8 cellular contexts compared by ENCODE assay signal in the genomic region with DNA sequence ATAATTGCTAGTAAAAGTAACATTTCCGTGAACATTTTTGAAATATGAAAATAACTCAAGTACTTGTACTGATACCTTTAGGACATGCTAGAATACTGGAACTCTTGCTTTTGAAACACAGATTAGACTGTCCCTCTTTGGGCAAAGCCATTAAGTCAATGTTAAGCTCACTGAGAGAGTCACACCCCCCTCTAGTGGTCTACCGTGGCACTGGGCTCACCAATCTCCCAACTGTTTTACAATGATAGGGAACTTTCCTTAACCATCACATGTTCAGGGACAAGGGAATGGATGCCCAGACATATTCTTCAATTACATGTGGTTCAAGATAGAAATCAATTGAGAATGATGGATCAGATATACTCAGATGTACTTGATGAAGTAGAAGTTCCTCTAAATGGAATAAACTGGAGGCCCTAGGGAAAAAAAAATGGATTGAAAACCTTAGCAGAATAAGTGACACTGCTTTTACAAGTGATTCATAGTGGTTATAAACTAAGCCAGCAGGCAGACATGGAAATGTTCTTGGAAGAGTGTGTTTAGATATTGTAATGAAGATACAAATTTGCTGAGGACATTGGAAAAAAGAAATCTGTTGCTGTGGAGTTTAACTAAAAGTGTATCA. TPM values are rescaled to one million over a fixed set of nuclear protein-coding genes. Genes with fewer than 3 reads are reported as not detected.
DNase-seq lines count a peak whose midpoint lies in the region; ATAC-seq, FAIRE-seq and TF ChIP-seq lines count a peak whose summit lies in the region.

No MANE protein-coding gene starts in this region.

- CTCF ChIA-PET in activated CD4-positive, alpha-beta T cell treated with anti-CD3 and anti-CD28 coated beads for 36 hours (lab: Charles Lee) = interaction anchor here (0.6 to 6.3 kb wide), 23 partner anchors 7 to 859 kb away, joined by 3 to 55 read pairs (median 4); no protein-coding TSS in a partner anchor
- CTCF ChIA-PET in HepG2 (lab: Yijun Ruan, JAX; ENCODE audit: low intra/inter-chr PET ratio, low total read pairs) = interaction anchor here (0.8 to 4.8 kb wide), 6 partner anchors 91 to 186 kb away, joined by 3 to 44 read pairs (median 4); no protein-coding TSS in a partner anchor

- TF ChIP-seq CTCF in chondrocyte (IDR thresholded peaks at IDR 0.05) = peak; percentile 94
- peak; percentile 92 for TF ChIP-seq CTCF in HepG2 (CRISPR knock-in tag; IDR thresholded peaks at IDR 0.05)

- H3K4me1 ChIP-seq in HepG2 (ENCODE audit: insufficient read depth, low read length) = no peaks in the 10 kb centered on the region

- WGBS in HepG2 (ENCODE audit: low lambda C conversion rate) = 1% methylated on average over 2 of the region's 2 CpGs

- in situ Hi-C loops in HepG2 (cut with HindIII; ENCODE audit: extremely low pct_ligation_motif_present, low pct_unique_long_range_greater_than_20kb) = loop anchor here (5.0 to 10.0 kb wide), 2 partner anchors 92 to 130 kb away; partner anchors contain the start of gene DPPA3

- intact Hi-C loops in activated CD4-positive, alpha-beta T cell treated with anti-CD3 and anti-CD28 coated beads for 36 hours (cut with DNase I, micrococcal nuclease) = loop anchor here (1.0 to 10.0 kb wide), 4 partner anchors 130 to 588 kb away; no protein-coding TSS in a partner anchor
- intact Hi-C loops in HepG2 (cut with micrococcal nuclease; ENCODE audit: unreplicated experiment) = loop anchor here (1.0 kb wide), 2 partner anchors 91 to 130 kb away; no protein-coding TSS in a partner anchor

- H3K9me3 Mint-ChIP-seq in activated CD4-positive, alpha-beta T cell treated with anti-CD3 and anti-CD28 coated beads for 36 hours (ENCODE audit: low read depth) = no peaks in the 10 kb centered on the region
- H3K9me3 Mint-ChIP-seq in chondrocyte (ENCODE audit: low read depth) = no peaks in the 10 kb centered on the region

- no peak overlapping the region for H3K4me3 Mint-ChIP-seq in activated CD4-positive, alpha-beta T cell treated with anti-CD3 and anti-CD28 coated beads for 36 hours
- H3K4me3 Mint-ChIP-seq in chondrocyte (ENCODE audit: unreplicated experiment) = no peak overlapping the region

- no peak overlapping the region for H2AFZ ChIP-seq in HepG2 (ENCODE audit: low read length)

- no peaks in the 10 kb centered on the region for H3K36me3 Mint-ChIP-seq in activated CD4-positive, alpha-beta T cell treated with anti-CD3 and anti-CD28 coated beads for 36 hours (ENCODE audit: low read depth)
- no peaks in the 10 kb centered on the region for H3K36me3 Mint-ChIP-seq in chondrocyte (ENCODE audit: low read depth)

- peak; percentile 82 for TF ChIP-seq RAD21 in HepG2 (CRISPR knock-in tag; IDR thresholded peaks at IDR 0.05)

- TF ChIP-seq POLR2A in HepG2 (IDR thresholded peaks at IDR 0.05; ENCODE audit: insufficient read depth in 1 of 2, low read depth in 2 of 2, low read length in 2 of 2) = no peak

- H3K27me3 Mint-ChIP-seq in activated CD4-positive, alpha-beta T cell treated with anti-CD3 and anti-CD28 coated beads for 36 hours = peaks cover 2% of the 10 kb centered on the region
- H3K27me3 Mint-ChIP-seq in chondrocyte (ENCODE audit: low read depth) = peaks cover 1% of the 10 kb centered on the region

- no peak overlapping the region for H3K4me2 ChIP-seq in HepG2 (ENCODE audit: low read depth, low read length)

- peak; percentile 1 for DNase-seq in NK-92 treated with Interleukin-12 subunit alpha and Interleukin-12 subunit beta, amount 100 ng/mL, for 24 hours (lab: John Stamatoyannopoulos, UW)
- DNase-seq in NK-92 (lab: John Stamatoyannopoulos, UW; ENCODE audit: unreplicated experiment) = no peak
- peak; percentile 96 for DNase-seq in NCI-H2171 treated with DMSO at 0.1 percent for 48 hours (lab: John Stamatoyannopoulos, UW)
- peak; percentile 81 for DNase-seq in activated CD4-positive, alpha-beta T cell treated with anti-CD3 and anti-CD28 coated beads for 36 hours
- DNase-seq in chondrocyte (ENCODE audit: low spot score) = no peak
- DNase-seq in HepG2 (ENCODE audit: low spot score) = peak; percentile 64
- peak; percentile 57 to 58 for DNase-seq in stimulated activated CD4-positive, alpha-beta T cell treated with anti-CD3 and anti-CD28 coated beads, Interleukin-4, amount 100 ng/mL, for 48 hours (ENCODE audit: low read depth in 2 of 2)

- no peak overlapping the region for H3K9ac ChIP-seq in HepG2 (ENCODE audit: insufficient read depth, low read depth, low read length)

- BruUV-seq in HepG2 (replicated peaks; lab: Mats Ljungman, UMichigan) = no TSS peak

- no peaks in the 10 kb centered on the region for H3K79me2 ChIP-seq in HepG2 (ENCODE audit: insufficient read depth, low read length)

- H3K27ac ChIP-seq in HepG2 (ENCODE audit: extremely low read length, insufficient read depth, low read length) = no peak overlapping the region

- no peak overlapping the region for H3K4me3 ChIP-seq in HepG2 (replicated peaks in 1 of 3; ENCODE audit: insufficient read depth in 1 of 3, low read depth in 2 of 3, low read length in 3 of 3)

- no peaks in the 10 kb centered on the region for H3K4me1 Mint-ChIP-seq in activated CD4-positive, alpha-beta T cell treated with anti-CD3 and anti-CD28 coated beads for 36 hours
- H3K4me1 Mint-ChIP-seq in chondrocyte (ENCODE audit: low read depth) = peaks cover 9% of the 10 kb centered on the region

- H3K9me3 ChIP-seq in HepG2 (ENCODE audit: low read length) = no peaks in the 10 kb centered on the region

- ATAC-seq in activated CD4-positive, alpha-beta T cell treated with anti-CD3 and anti-CD28 coated beads for 36 hours = peak; percentile 66
- peak; percentile 87 for ATAC-seq in HepG2
- ATAC-seq in HG03280 (IDR thresholded peaks at IDR 0.05; ENCODE audit: unreplicated experiment) = no peak

- no peak for TF ChIP-seq EP300 in HepG2 (IDR thresholded peaks at IDR 0.05; ENCODE audit: low read depth in 2 of 2, low read length in 2 of 2)
- no peak for TF ChIP-seq EP300 in HepG2 (CRISPR knock-in tag; IDR thresholded peaks at IDR 0.05; ENCODE audit: borderline replicate concordance)

- no peaks in the 10 kb centered on the region for H3K36me3 ChIP-seq in HepG2 (replicated peaks in 1 of 2; ENCODE audit: control insufficient read depth in 1 of 2, insufficient read depth in 2 of 2, low read length in 2 of 2)

- H3K27ac Mint-ChIP-seq in activated CD4-positive, alpha-beta T cell treated with anti-CD3 and anti-CD28 coated beads for 36 hours = no peak overlapping the region
- H3K27ac Mint-ChIP-seq in chondrocyte (ENCODE audit: unreplicated experiment) = no peak overlapping the region

- POLR2A ChIA-PET in activated CD4-positive, alpha-beta T cell treated with anti-CD3 and anti-CD28 coated beads for 36 hours (lab: Charles Lee) = no interaction called here
- POLR2A ChIA-PET in HepG2 (lab: Yijun Ruan, JAX) = no interaction called here

- H3K27me3 ChIP-seq in HepG2 (ENCODE audit: control insufficient read depth in 1 of 2, insufficient read depth in 2 of 2, low read length in 2 of 2) = no peaks in the 10 kb centered on the region

- peak; percentile 80 for FAIRE-seq in HepG2 (lab: Jason Lieb, UNC)

- no peaks in the 10 kb centered on the region for H4K20me1 ChIP-seq in HepG2 (ENCODE audit: insufficient read depth, low read length)

RNA-seq across cellular contexts. Expression of gene NANOG, which starts 17.8 kb away (rescaled TPM):
- not detected for total RNA-seq in activated CD4-positive, alpha-beta T cell treated with anti-CD3 and anti-CD28 coated beads for 36 hours
- total RNA-seq in chondrocyte (not detected in 3 replicates), HepG2 (2016; rRNA removed; fragmentation: Illumina TruSeq; extraction: Trizol) (0.24 TPM in 1 of 2 replicates, not detected in the other)
- total RNA-seq in HepG2 (2016; cell fraction: cytosol; rRNA removed; fragmentation: Illumina TruSeq; extraction: Trizol; ENCODE audit: low read depth) = not detected in 2 replicates
- 0.26 TPM in 1 of 2 replicates, not detected in the other for total RNA-seq in HepG2 (2016; cell fraction: insoluble cytoplasmic fraction; rRNA removed; fragmentation: Illumina TruSeq; extraction: Trizol)
- total RNA-seq in HepG2 (2016; cell fraction: membrane; rRNA removed; fragmentation: Illumina TruSeq; extraction: Trizol) = 0.03 TPM in 1 of 2 replicates, not detected in the other
- not detected in 2 replicates for total RNA-seq in HepG2 (2016; cell fraction: nucleus; rRNA removed; fragmentation: Illumina TruSeq; extraction: Trizol)
- polyA plus RNA-seq in HepG2 (2011; rRNA removed) = 0.04 and 0.30 TPM in 2 replicates
- 0.05 and 0.15 TPM in 2 replicates for polyA plus RNA-seq in HepG2 (2011; cell fraction: cytosol; rRNA removed)
- polyA plus RNA-seq in HepG2 (2011; cell fraction: nucleus; rRNA removed) = 0.13 and 0.14 TPM in 2 replicates
- polyA plus RNA-seq in HepG2 (2012) = 0.28 TPM in 1 of 2 replicates, not detected in the other
- not detected in 2 replicates for polyA plus RNA-seq in HepG2 (2016; cell fraction: cytosol; fragmentation: Illumina TruSeq; extraction: Trizol; ENCODE audit: low read depth)
- polyA plus RNA-seq in HepG2 (2016; cell fraction: insoluble cytoplasmic fraction; fragmentation: Illumina TruSeq; extraction: Trizol; ENCODE audit: low read depth) = not detected in 2 replicates
- not detected in 2 replicates for polyA plus RNA-seq in HepG2 (2016; cell fraction: membrane; fragmentation: Illumina TruSeq; extraction: Trizol; ENCODE audit: low read depth)
- not detected in 2 replicates for polyA plus RNA-seq in HepG2 (2016; cell fraction: nucleus; fragmentation: Illumina TruSeq; extraction: Trizol; ENCODE audit: insufficient read depth, low read depth)
- 0.10 TPM in 1 of 2 replicates, not detected in the other for polyA minus RNA-seq in HepG2 (2011; rRNA and poly(A)+ RNA removed; ENCODE audit: low replicate concordance)
- not detected in 2 replicates for polyA minus RNA-seq in HepG2 (2011; cell fraction: cytosol; rRNA and poly(A)+ RNA removed)
- polyA minus RNA-seq in HepG2 (2011; cell fraction: nucleus; rRNA and poly(A)+ RNA removed) = 0.75 and 1.2 TPM in 2 replicates

RNA-seq across cellular contexts. Expression of gene NANOGNB, which starts 42.0 kb away (rescaled TPM):
- total RNA-seq in activated CD4-positive, alpha-beta T cell treated with anti-CD3 and anti-CD28 coated beads for 36 hours = not detected
- total RNA-seq in chondrocyte (not detected in 3 replicates), HepG2 (2016; rRNA removed; fragmentation: Illumina TruSeq; extraction: Trizol) (not detected in 2 replicates)
- not detected in 2 replicates for total RNA-seq in HepG2 (2016; cell fraction: cytosol; rRNA removed; fragmentation: Illumina TruSeq; extraction: Trizol; ENCODE audit: low read depth)
- not detected in 2 replicates for total RNA-seq in HepG2 (2016; cell fraction: insoluble cytoplasmic fraction; rRNA removed; fragmentation: Illumina TruSeq; extraction: Trizol)
- total RNA-seq in HepG2 (2016; cell fraction: membrane; rRNA removed; fragmentation: Illumina TruSeq; extraction: Trizol) = not detected in 2 replicates
- not detected in 2 replicates for total RNA-seq in HepG2 (2016; cell fraction: nucleus; rRNA removed; fragmentation: Illumina TruSeq; extraction: Trizol)
- not detected in 2 replicates for polyA plus RNA-seq in HepG2 (2011; rRNA removed)
- polyA plus RNA-seq in HepG2 (2011; cell fraction: cytosol; rRNA removed) = not detected in 2 replicates
- polyA plus RNA-seq in HepG2 (2011; cell fraction: nucleus; rRNA removed) = not detected in 2 replicates
- not detected in 2 replicates for polyA plus RNA-seq in HepG2 (2012)
- polyA plus RNA-seq in HepG2 (2016; cell fraction: cytosol; fragmentation: Illumina TruSeq; extraction: Trizol; ENCODE audit: low read depth) = not detected in 2 replicates
- not detected in 2 replicates for polyA plus RNA-seq in HepG2 (2016; cell fraction: insoluble cytoplasmic fraction; fragmentation: Illumina TruSeq; extraction: Trizol; ENCODE audit: low read depth)
- polyA plus RNA-seq in HepG2 (2016; cell fraction: membrane; fragmentation: Illumina TruSeq; extraction: Trizol; ENCODE audit: low read depth) = not detected in 2 replicates
- polyA plus RNA-seq in HepG2 (2016; cell fraction: nucleus; fragmentation: Illumina TruSeq; extraction: Trizol; ENCODE audit: insufficient read depth, low read depth) = not detected in 2 replicates
- not detected in 2 replicates for polyA minus RNA-seq in HepG2 (2011; rRNA and poly(A)+ RNA removed; ENCODE audit: low replicate concordance)
- not detected in 2 replicates for polyA minus RNA-seq in HepG2 (2011; cell fraction: cytosol; rRNA and poly(A)+ RNA removed)
- polyA minus RNA-seq in HepG2 (2011; cell fraction: nucleus; rRNA and poly(A)+ RNA removed) = not detected in 2 replicates

RNA-seq across cellular contexts. Expression of gene CLEC4C, which starts 59.8 kb away (rescaled TPM):
- total RNA-seq in activated CD4-positive, alpha-beta T cell treated with anti-CD3 and anti-CD28 coated beads for 36 hours = not detected
- total RNA-seq in chondrocyte = not detected in 3 replicates
- not detected in 2 replicates for total RNA-seq in HepG2 (2016; rRNA removed; fragmentation: Illumina TruSeq; extraction: Trizol)
- total RNA-seq in HepG2 (2016; cell fraction: cytosol; rRNA removed; fragmentation: Illumina TruSeq; extraction: Trizol; ENCODE audit: low read depth) = not detected in 2 replicates
- total RNA-seq in HepG2 (2016; cell fraction: insoluble cytoplasmic fraction; rRNA removed; fragmentation: Illumina TruSeq; extraction: Trizol) = not detected in 2 replicates
- total RNA-seq in HepG2 (2016; cell fraction: membrane; rRNA removed; fragmentation: Illumina TruSeq; extraction: Trizol) = not detected in 2 replicates
- total RNA-seq in HepG2 (2016; cell fraction: nucleus; rRNA removed; fragmentation: Illumina TruSeq; extraction: Trizol) = not detected in 2 replicates
- polyA plus RNA-seq in HepG2 (2011; rRNA removed) = not detected in 2 replicates
- polyA plus RNA-seq in HepG2 (2011; cell fraction: cytosol; rRNA removed) = not detected in 2 replicates
- polyA plus RNA-seq in HepG2 (2011; cell fraction: nucleus; rRNA removed) = not detected in 2 replicates
- polyA plus RNA-seq in HepG2 (2012) = not detected in 2 replicates
- not detected in 2 replicates for polyA plus RNA-seq in HepG2 (2016; cell fraction: cytosol; fragmentation: Illumina TruSeq; extraction: Trizol; ENCODE audit: low read depth)
- not detected in 2 replicates for polyA plus RNA-seq in HepG2 (2016; cell fraction: insoluble cytoplasmic fraction; fragmentation: Illumina TruSeq; extraction: Trizol; ENCODE audit: low read depth)
- not detected in 2 replicates for polyA plus RNA-seq in HepG2 (2016; cell fraction: membrane; fragmentation: Illumina TruSeq; extraction: Trizol; ENCODE audit: low read depth)
- polyA plus RNA-seq in HepG2 (2016; cell fraction: nucleus; fragmentation: Illumina TruSeq; extraction: Trizol; ENCODE audit: insufficient read depth, low read depth) = not detected in 2 replicates
- polyA minus RNA-seq in HepG2 (2011; rRNA and poly(A)+ RNA removed; ENCODE audit: low replicate concordance) = not detected in 2 replicates
- polyA minus RNA-seq in HepG2 (2011; cell fraction: cytosol; rRNA and poly(A)+ RNA removed) = not detected in 2 replicates
- polyA minus RNA-seq in HepG2 (2011; cell fraction: nucleus; rRNA and poly(A)+ RNA removed) = not detected in 2 replicates

Comparison
In these comparisons a context has a peak if more than half of its experiments do, and no peak if none do; other contexts are left out.
1. DNase-seq: peak in NK-92 treated with Interleukin-12 subunit alpha and Interleukin-12 subunit beta, amount 100 ng/mL, for 24 hours (single experiment), NCI-H2171 treated with DMSO at 0.1 percent for 48 hours (single experiment), activated CD4-positive, alpha-beta T cell treated with anti-CD3 and anti-CD28 coated beads for 36 hours (single experiment), HepG2 (single experiment) and stimulated activated CD4-positive, alpha-beta T cell treated with anti-CD3 and anti-CD28 coated beads, Interleukin-4, amount 100 ng/mL, for 48 hours (2 of 2); none in NK-92 (single experiment) and chondrocyte (single experiment).